ENCODE assay signal across 1 cellular context in the genomic region with DNA sequence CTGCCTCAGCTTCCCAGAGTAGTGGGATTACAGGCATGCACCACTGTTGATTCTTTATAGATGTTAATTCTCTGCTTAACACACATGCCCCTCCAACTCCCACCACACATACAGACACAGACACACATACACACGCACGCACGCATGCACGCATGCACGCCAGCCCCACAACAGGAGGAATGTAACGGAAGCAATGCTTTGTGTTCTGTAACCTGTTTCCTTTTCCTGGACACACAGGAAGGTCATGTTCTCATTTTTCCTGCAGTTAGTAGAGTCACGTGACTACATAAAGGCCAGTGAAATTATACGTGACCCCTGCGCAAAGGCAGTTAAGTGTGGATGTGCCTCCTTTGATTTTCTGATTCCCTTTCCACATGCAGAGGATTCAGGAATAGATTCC.
TF ChIP-seq lines count a peak whose summit lies in the region.

No MANE protein-coding gene starts in this region.

TF ChIP-seq in GM12878, 131 proteins besides CTCF, POLR2A, EP300 and RAD21:
- TF ChIP-seq RAD51 (IDR thresholded peaks at IDR 0.05), result peak; percentile 25; the same call in 1 of the 2 replicates
